ENCODE assay signal across 16 cellular contexts in genomic region chr2:16014802-16015201, GRCh38.
"Had no signal": no experiment of that assay in that cellular context is flagged by ENCODE, and none has a peak within 500 bp of the region (broad histone marks: within the 10 kb centered on the region; RNA-seq: fewer than 3 reads in every experiment).

No MANE protein-coding gene starts in this region.

- H3K4me1 Mint-ChIP-seq: activated CD4-positive, alpha-beta memory T cell treated with anti-CD3 and anti-CD28 coated beads, Interleukin-2, amount 10 ng/mL, durations not matched to agents 7 days and 5 days had no signal

- H3K36me3 ChIP-seq: brain microvascular endothelial cell, esophagus muscularis mucosa, ovary, transverse colon had no signal

- H3K36me3 Mint-ChIP-seq: T-cell had no signal

- ATAC-seq: psoas muscle; stimulated activated naive CD8-positive, alpha-beta T cell treated with anti-CD3 and anti-CD28 coated beads, Interleukin-15, Interleukin-2, amounts not matched to agents 100 U/mL and 50 U/mL, for 24 hours; T-cell had no signal

- H3K9me3 ChIP-seq: esophagus muscularis mucosa, mucosa of descending colon, ovary, psoas muscle, transverse colon had no signal

- H3K27ac ChIP-seq: brain microvascular endothelial cell, coronary artery, esophagus muscularis mucosa, ovary, psoas muscle, skin epidermis had no signal

- H3K27me3 ChIP-seq: ovary had no signal

- H3K4me3 Mint-ChIP-seq: activated B cell treated with CpG ODN at 0.5 μM for 24 hours; activated CD4-positive, alpha-beta memory T cell treated with anti-CD3 and anti-CD28 coated beads, Interleukin-2, amount 10 ng/mL, durations not matched to agents 7 days and 5 days; activated naive CD4-positive, alpha-beta T cell treated with anti-CD3 and anti-CD28 coated beads for 36 hours; activated T-cell treated with anti-CD3 and anti-CD28 coated beads, Interleukin-2, amount 50 U/mL, for 24 hours had no signal

- H3K9me3 Mint-ChIP-seq: activated CD4-positive, alpha-beta memory T cell treated with anti-CD3 and anti-CD28 coated beads, Interleukin-2, amount 10 ng/mL, durations not matched to agents 7 days and 5 days; activated naive CD4-positive, alpha-beta T cell treated with anti-CD3 and anti-CD28 coated beads for 36 hours; activated T-cell treated with anti-CD3 and anti-CD28 coated beads, Interleukin-2, amount 50 U/mL, for 24 hours; T-cell had no signal

- H3K4me3 ChIP-seq: coronary artery, esophagus muscularis mucosa, mucosa of descending colon, ovary, psoas muscle, skin epidermis, transverse colon had no signal

- DNase-seq: activated B cell treated with CpG ODN at 0.5 μM for 24 hours; activated CD4-positive, alpha-beta memory T cell treated with anti-CD3 and anti-CD28 coated beads, Interleukin-2, amount 10 ng/mL, durations not matched to agents 7 days and 5 days; activated CD4-positive, alpha-beta T cell treated with anti-CD3 and anti-CD28 coated beads for 48 hours; activated naive CD4-positive, alpha-beta T cell treated with anti-CD3 and anti-CD28 coated beads for 36 hours; activated T-cell treated with anti-CD3 and anti-CD28 coated beads, Interleukin-2, amount 50 U/mL, for 24 hours; brain microvascular endothelial cell; naive B cell; ovary; psoas muscle; stimulated activated naive CD8-positive, alpha-beta T cell treated with anti-CD3 and anti-CD28 coated beads, Interleukin-15, Interleukin-2, amounts not matched to agents 100 U/mL and 50 U/mL, for 24 hours; T-cell; transverse colon had no signal

- H3K4me1 ChIP-seq: psoas muscle had no signal

- H3K27ac Mint-ChIP-seq: activated B cell treated with CpG ODN at 0.5 μM for 24 hours; activated CD4-positive, alpha-beta memory T cell treated with anti-CD3 and anti-CD28 coated beads, Interleukin-2, amount 10 ng/mL, durations not matched to agents 7 days and 5 days; activated naive CD4-positive, alpha-beta T cell treated with anti-CD3 and anti-CD28 coated beads for 36 hours; activated T-cell treated with anti-CD3 and anti-CD28 coated beads, Interleukin-2, amount 50 U/mL, for 24 hours; naive B cell had no signal
